ENCODE assay signal across 1 cellular context in the genomic region with DNA sequence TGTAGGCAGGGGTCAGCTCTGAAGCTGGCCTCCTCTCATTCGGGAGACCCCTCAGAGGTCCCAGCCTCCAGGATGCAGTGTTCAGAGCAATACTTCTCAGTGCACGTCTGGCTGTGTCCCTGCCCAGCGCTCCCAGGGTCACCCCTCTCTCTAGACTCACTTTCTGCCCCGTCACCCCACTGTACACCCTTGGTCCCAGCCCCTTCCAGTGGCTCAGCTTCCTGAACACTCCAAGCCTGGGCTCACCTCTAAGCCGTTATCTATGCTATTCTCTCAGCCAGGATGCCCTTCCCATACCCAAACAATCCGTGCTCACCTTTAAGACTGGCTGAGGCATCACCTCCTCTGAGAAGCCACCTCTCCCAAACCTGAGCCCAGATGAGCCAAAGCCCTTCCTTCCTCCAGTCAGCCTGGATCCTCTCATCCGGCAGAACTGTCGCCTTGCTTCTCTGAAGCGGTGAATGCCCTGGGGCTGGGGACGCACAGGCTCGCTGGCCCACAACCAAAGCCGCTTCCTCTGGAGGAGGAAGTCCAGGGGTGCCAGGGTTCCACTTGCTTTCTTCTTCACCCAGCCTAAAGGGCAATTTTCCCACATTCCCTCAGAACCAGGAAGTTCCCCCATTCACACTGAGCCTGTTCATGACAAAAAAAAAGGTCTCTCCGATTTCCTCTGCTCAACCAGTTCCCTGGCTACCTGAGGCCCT.
TF ChIP-seq lines count a peak whose summit lies in the region.

No MANE protein-coding gene starts in this region.

TF ChIP-seq in IMR-90, 13 proteins besides CTCF, POLR2A, EP300 and RAD21:
- TF ChIP-seq, protein P1, sequence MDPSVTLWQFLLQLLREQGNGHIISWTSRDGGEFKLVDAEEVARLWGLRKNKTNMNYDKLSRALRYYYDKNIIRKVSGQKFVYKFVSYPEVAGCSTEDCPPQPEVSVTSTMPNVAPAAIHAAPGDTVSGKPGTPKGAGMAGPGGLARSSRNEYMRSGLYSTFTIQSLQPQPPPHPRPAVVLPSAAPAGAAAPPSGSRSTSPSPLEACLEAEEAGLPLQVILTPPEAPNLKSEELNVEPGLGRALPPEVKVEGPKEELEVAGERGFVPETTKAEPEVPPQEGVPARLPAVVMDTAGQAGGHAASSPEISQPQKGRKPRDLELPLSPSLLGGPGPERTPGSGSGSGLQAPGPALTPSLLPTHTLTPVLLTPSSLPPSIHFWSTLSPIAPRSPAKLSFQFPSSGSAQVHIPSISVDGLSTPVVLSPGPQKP (IDR thresholded peaks at IDR 0.05; ENCODE audit: borderline replicate concordance, low read depth, low read length), result no peak
- no peak for TF ChIP-seq NFE2L2 (IDR thresholded peaks at IDR 0.05; ENCODE audit: low read depth, low read length)
- no peak for TF ChIP-seq FOS (IDR thresholded peaks at IDR 0.05; ENCODE audit: low read depth, low read length)
- no peak for TF ChIP-seq RCOR1 (IDR thresholded peaks at IDR 0.05; ENCODE audit: insufficient replicate concordance, low read length)
- no peak for TF ChIP-seq MAZ (IDR thresholded peaks at IDR 0.05; ENCODE audit: borderline replicate concordance, low read depth, low read length)
- no peak for TF ChIP-seq USF2 (IDR thresholded peaks at IDR 0.05; ENCODE audit: low read depth, low read length)
- no peak for TF ChIP-seq MXI1 (IDR thresholded peaks at IDR 0.05; ENCODE audit: borderline replicate concordance, low read depth, low read length)
- TF ChIP-seq CEBPB (IDR thresholded peaks at IDR 0.05; ENCODE audit: low read depth, low read length), result no peak
- no peak for TF ChIP-seq CHD1 (IDR thresholded peaks at IDR 0.05; ENCODE audit: low read depth, low read length)
- TF ChIP-seq MAFK (IDR thresholded peaks at IDR 0.05; ENCODE audit: low read depth, low read length), result no peak
- no peak for TF ChIP-seq RFX5 (IDR thresholded peaks at IDR 0.05; ENCODE audit: low read depth, low read length)
- no peak for TF ChIP-seq SMC3 (IDR thresholded peaks at IDR 0.05; ENCODE audit: low read depth, low read length)
- no peak for TF ChIP-seq BHLHE40 (IDR thresholded peaks at IDR 0.05; ENCODE audit: low read depth, low read length)
